Comparison of ENCODE assay signal across 1 cellular context in genomic region chr14:57268161-57269067, GRCh38.
TF ChIP-seq lines count a peak whose summit lies in the region.

A gene with protein sequence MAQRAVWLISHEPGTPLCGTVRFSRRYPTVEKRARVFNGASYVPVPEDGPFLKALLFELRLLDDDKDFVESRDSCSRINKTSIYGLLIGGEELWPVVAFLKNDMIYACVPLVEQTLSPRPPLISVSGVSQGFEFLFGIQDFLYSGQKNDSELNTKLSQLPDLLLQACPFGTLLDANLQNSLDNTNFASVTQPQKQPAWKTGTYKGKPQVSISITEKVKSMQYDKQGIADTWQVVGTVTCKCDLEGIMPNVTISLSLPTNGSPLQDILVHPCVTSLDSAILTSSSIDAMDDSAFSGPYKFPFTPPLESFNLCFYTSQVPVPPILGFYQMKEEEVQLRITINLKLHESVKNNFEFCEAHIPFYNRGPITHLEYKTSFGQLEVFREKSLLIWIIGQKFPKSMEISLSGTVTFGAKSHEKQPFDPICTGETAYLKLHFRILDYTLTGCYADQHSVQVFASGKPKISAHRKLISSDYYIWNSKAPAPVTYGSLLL (plus strand): TSS chr14:57268971. CDS start chr14:57269315, 344 bp downstream.
A gene with protein sequence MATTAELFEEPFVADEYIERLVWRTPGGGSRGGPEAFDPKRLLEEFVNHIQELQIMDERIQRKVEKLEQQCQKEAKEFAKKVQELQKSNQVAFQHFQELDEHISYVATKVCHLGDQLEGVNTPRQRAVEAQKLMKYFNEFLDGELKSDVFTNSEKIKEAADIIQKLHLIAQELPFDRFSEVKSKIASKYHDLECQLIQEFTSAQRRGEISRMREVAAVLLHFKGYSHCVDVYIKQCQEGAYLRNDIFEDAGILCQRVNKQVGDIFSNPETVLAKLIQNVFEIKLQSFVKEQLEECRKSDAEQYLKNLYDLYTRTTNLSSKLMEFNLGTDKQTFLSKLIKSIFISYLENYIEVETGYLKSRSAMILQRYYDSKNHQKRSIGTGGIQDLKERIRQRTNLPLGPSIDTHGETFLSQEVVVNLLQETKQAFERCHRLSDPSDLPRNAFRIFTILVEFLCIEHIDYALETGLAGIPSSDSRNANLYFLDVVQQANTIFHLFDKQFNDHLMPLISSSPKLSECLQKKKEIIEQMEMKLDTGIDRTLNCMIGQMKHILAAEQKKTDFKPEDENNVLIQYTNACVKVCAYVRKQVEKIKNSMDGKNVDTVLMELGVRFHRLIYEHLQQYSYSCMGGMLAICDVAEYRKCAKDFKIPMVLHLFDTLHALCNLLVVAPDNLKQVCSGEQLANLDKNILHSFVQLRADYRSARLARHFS (minus strand): TSS chr14:57268905. CDS start chr14:57268648, 257 bp downstream.

TF ChIP-seq in WTC11, 78 proteins besides CTCF, POLR2A, EP300 and RAD21 (continued from another document and continues in another):
- TF ChIP-seq ZBTB43 (CRISPR knock-in tag; IDR thresholded peaks at IDR 0.05) (0 out of 2 replicates have a peak, but pooled peaks have one; percentile 33), TP53 (CRISPR knock-in tag; IDR thresholded peaks at IDR 0.05) (peak; percentile 79; the same call in 1 of the 2 replicates), PRRX2 (CRISPR knock-in tag; IDR thresholded peaks at IDR 0.05) (no peak), E2F4 (CRISPR knock-in tag; IDR thresholded peaks at IDR 0.05; ENCODE audit: borderline replicate concordance, low read depth) (no peak), NR3C1 (CRISPR knock-in tag; conservative IDR thresholded peaks at IDR 0.05; ENCODE audit: low read depth) (0 out of 2 replicates have a peak, but pooled peaks have one; percentile 78), JUN (CRISPR knock-in tag; IDR thresholded peaks at IDR 0.05) (peak; percentile 33; the same call in 1 of the 2 replicates), ZNF317 (CRISPR knock-in tag; IDR thresholded peaks at IDR 0.05; ENCODE audit: borderline replicate concordance, low read depth) (peak; percentile 51; the same call in 1 of the 2 replicates), ETV6 (CRISPR knock-in tag; IDR thresholded peaks at IDR 0.05) (peak; percentile 48; the same call in 1 of the 2 replicates), ATF6 (CRISPR knock-in tag; IDR thresholded peaks at IDR 0.05) (no peak), HMGA2 (CRISPR knock-in tag; IDR thresholded peaks at IDR 0.05) (no peak), ZNF396 (CRISPR knock-in tag; IDR thresholded peaks at IDR 0.05; ENCODE audit: borderline replicate concordance) (no peak), RORB (CRISPR knock-in tag; IDR thresholded peaks at IDR 0.05) (no peak), CDX4 (CRISPR knock-in tag; IDR thresholded peaks at IDR 0.05; ENCODE audit: borderline replicate concordance) (no peak), ZNF138 (CRISPR knock-in tag; conservative IDR thresholded peaks at IDR 0.05) (0 out of 2 replicates have a peak, but pooled peaks have one; percentile 50), MYBL2 (CRISPR knock-in tag; IDR thresholded peaks at IDR 0.05) (peak; percentile 22; the same call in 1 of the 2 replicates), SMAD3 (CRISPR knock-in tag; IDR thresholded peaks at IDR 0.05; ENCODE audit: borderline replicate concordance) (peak; percentile 74; the same call in 1 of the 2 replicates), FOXK1 (CRISPR knock-in tag; IDR thresholded peaks at IDR 0.05) (peak; percentile 47; the same call in 1 of the 2 replicates), JAZF1 (CRISPR knock-in tag; IDR thresholded peaks at IDR 0.05) (no peak), ZBTB21 (CRISPR knock-in tag; IDR thresholded peaks at IDR 0.05; ENCODE audit: borderline replicate concordance) (no peak)
- TF ChIP-seq, protein P1, sequence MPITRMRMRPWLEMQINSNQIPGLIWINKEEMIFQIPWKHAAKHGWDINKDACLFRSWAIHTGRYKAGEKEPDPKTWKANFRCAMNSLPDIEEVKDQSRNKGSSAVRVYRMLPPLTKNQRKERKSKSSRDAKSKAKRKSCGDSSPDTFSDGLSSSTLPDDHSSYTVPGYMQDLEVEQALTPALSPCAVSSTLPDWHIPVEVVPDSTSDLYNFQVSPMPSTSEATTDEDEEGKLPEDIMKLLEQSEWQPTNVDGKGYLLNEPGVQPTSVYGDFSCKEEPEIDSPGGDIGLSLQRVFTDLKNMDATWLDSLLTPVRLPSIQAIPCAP (CRISPR knock-in tag; IDR thresholded peaks at IDR 0.05): peak; percentile 23; the same call in 1 of the 2 replicates
- TF ChIP-seq, protein P2, sequence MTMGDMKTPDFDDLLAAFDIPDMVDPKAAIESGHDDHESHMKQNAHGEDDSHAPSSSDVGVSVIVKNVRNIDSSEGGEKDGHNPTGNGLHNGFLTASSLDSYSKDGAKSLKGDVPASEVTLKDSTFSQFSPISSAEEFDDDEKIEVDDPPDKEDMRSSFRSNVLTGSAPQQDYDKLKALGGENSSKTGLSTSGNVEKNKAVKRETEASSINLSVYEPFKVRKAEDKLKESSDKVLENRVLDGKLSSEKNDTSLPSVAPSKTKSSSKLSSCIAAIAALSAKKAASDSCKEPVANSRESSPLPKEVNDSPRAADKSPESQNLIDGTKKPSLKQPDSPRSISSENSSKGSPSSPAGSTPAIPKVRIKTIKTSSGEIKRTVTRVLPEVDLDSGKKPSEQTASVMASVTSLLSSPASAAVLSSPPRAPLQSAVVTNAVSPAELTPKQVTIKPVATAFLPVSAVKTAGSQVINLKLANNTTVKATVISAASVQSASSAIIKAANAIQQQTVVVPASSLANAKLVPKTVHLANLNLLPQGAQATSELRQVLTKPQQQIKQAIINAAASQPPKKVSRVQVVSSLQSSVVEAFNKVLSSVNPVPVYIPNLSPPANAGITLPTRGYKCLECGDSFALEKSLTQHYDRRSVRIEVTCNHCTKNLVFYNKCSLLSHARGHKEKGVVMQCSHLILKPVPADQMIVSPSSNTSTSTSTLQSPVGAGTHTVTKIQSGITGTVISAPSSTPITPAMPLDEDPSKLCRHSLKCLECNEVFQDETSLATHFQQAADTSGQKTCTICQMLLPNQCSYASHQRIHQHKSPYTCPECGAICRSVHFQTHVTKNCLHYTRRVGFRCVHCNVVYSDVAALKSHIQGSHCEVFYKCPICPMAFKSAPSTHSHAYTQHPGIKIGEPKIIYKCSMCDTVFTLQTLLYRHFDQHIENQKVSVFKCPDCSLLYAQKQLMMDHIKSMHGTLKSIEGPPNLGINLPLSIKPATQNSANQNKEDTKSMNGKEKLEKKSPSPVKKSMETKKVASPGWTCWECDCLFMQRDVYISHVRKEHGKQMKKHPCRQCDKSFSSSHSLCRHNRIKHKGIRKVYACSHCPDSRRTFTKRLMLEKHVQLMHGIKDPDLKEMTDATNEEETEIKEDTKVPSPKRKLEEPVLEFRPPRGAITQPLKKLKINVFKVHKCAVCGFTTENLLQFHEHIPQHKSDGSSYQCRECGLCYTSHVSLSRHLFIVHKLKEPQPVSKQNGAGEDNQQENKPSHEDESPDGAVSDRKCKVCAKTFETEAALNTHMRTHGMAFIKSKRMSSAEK (CRISPR knock-in tag; IDR thresholded peaks at IDR 0.05; ENCODE audit: borderline replicate concordance): no peak
- TF ChIP-seq, protein P3, sequence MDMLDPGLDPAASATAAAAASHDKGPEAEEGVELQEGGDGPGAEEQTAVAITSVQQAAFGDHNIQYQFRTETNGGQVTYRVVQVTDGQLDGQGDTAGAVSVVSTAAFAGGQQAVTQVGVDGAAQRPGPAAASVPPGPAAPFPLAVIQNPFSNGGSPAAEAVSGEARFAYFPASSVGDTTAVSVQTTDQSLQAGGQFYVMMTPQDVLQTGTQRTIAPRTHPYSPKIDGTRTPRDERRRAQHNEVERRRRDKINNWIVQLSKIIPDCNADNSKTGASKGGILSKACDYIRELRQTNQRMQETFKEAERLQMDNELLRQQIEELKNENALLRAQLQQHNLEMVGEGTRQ (CRISPR knock-in tag; IDR thresholded peaks at IDR 0.05): peak; percentile 32
- TF ChIP-seq, protein P4, sequence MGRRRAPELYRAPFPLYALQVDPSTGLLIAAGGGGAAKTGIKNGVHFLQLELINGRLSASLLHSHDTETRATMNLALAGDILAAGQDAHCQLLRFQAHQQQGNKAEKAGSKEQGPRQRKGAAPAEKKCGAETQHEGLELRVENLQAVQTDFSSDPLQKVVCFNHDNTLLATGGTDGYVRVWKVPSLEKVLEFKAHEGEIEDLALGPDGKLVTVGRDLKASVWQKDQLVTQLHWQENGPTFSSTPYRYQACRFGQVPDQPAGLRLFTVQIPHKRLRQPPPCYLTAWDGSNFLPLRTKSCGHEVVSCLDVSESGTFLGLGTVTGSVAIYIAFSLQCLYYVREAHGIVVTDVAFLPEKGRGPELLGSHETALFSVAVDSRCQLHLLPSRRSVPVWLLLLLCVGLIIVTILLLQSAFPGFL (CRISPR knock-in tag; IDR thresholded peaks at IDR 0.05; ENCODE audit: borderline replicate concordance): no peak
- TF ChIP-seq, protein P5, sequence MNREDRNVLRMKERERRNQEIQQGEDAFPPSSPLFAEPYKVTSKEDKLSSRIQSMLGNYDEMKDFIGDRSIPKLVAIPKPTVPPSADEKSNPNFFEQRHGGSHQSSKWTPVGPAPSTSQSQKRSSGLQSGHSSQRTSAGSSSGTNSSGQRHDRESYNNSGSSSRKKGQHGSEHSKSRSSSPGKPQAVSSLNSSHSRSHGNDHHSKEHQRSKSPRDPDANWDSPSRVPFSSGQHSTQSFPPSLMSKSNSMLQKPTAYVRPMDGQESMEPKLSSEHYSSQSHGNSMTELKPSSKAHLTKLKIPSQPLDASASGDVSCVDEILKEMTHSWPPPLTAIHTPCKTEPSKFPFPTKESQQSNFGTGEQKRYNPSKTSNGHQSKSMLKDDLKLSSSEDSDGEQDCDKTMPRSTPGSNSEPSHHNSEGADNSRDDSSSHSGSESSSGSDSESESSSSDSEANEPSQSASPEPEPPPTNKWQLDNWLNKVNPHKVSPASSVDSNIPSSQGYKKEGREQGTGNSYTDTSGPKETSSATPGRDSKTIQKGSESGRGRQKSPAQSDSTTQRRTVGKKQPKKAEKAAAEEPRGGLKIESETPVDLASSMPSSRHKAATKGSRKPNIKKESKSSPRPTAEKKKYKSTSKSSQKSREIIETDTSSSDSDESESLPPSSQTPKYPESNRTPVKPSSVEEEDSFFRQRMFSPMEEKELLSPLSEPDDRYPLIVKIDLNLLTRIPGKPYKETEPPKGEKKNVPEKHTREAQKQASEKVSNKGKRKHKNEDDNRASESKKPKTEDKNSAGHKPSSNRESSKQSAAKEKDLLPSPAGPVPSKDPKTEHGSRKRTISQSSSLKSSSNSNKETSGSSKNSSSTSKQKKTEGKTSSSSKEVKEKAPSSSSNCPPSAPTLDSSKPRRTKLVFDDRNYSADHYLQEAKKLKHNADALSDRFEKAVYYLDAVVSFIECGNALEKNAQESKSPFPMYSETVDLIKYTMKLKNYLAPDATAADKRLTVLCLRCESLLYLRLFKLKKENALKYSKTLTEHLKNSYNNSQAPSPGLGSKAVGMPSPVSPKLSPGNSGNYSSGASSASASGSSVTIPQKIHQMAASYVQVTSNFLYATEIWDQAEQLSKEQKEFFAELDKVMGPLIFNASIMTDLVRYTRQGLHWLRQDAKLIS (CRISPR knock-in tag; IDR thresholded peaks at IDR 0.05; ENCODE audit: borderline replicate concordance): peak; percentile 70; the same call in 1 of the 2 replicates
- TF ChIP-seq, protein P6, sequence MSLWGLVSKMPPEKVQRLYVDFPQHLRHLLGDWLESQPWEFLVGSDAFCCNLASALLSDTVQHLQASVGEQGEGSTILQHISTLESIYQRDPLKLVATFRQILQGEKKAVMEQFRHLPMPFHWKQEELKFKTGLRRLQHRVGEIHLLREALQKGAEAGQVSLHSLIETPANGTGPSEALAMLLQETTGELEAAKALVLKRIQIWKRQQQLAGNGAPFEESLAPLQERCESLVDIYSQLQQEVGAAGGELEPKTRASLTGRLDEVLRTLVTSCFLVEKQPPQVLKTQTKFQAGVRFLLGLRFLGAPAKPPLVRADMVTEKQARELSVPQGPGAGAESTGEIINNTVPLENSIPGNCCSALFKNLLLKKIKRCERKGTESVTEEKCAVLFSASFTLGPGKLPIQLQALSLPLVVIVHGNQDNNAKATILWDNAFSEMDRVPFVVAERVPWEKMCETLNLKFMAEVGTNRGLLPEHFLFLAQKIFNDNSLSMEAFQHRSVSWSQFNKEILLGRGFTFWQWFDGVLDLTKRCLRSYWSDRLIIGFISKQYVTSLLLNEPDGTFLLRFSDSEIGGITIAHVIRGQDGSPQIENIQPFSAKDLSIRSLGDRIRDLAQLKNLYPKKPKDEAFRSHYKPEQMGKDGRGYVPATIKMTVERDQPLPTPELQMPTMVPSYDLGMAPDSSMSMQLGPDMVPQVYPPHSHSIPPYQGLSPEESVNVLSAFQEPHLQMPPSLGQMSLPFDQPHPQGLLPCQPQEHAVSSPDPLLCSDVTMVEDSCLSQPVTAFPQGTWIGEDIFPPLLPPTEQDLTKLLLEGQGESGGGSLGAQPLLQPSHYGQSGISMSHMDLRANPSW (CRISPR knock-in tag; conservative IDR thresholded peaks at IDR 0.05; ENCODE audit: low read depth): peak; percentile 85; the same call in 1 of the 2 replicates
